1 cellular context compared by ENCODE assay signal in the genomic region with DNA sequence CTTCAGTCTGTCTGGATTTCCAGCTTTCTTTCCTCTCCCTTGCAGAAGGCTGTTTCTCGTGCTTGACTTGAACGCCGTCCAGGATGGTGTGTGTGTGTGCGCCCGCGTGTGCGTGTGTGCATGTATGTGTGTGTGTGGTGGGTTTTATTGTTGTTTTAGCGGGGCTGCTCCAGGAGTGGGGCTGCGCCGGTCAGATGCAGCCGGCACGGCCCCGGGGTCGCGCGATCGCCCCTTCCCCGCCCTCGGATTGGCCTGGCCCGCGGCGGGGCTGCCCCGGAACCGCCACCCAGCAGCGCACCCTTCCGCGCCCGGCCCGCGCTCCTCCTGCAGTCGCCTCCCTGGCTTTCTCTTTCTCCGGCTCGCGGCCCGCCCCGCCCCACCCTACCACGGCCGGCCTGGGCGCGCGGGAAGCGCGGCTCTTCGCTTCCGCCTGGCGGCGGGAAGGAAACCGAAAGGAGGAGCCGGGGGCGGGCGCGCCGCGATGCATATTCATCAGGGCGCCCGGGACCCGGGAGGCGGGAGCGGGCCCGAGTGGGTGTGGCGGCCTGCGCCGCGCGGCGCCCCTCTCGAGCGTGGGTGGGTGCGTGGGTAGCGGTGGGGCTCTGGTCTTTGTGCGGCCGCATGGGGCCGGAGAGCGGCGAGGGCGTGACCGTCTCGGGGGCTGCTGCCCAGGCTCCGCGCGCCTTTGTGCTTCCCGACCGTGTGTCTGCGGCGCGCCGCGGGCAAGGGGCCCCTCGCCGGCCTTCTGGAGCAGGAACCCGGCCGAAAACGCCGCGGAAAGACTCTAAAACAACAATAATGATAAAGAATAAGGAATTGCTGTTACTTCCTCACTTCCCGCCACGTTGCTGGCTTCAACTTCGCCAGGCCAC.
TF ChIP-seq lines count a peak whose summit lies in the region.

No MANE protein-coding gene starts in this region.

TF ChIP-seq in HEK293, 187 proteins besides CTCF, POLR2A, EP300 and RAD21 (continued from another document and continues in another):
- TF ChIP-seq, protein P1, sequence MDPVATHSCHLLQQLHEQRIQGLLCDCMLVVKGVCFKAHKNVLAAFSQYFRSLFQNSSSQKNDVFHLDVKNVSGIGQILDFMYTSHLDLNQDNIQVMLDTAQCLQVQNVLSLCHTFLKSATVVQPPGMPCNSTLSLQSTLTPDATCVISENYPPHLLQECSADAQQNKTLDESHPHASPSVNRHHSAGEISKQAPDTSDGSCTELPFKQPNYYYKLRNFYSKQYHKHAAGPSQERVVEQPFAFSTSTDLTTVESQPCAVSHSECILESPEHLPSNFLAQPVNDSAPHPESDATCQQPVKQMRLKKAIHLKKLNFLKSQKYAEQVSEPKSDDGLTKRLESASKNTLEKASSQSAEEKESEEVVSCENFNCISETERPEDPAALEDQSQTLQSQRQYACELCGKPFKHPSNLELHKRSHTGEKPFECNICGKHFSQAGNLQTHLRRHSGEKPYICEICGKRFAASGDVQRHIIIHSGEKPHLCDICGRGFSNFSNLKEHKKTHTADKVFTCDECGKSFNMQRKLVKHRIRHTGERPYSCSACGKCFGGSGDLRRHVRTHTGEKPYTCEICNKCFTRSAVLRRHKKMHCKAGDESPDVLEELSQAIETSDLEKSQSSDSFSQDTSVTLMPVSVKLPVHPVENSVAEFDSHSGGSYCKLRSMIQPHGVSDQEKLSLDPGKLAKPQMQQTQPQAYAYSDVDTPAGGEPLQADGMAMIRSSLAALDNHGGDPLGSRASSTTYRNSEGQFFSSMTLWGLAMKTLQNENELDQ (tag by site-specific recombination; IDR thresholded peaks at IDR 0.05; ENCODE audit: low read depth) = no peak
- no peak for TF ChIP-seq ZNF292 (tag by site-specific recombination; IDR thresholded peaks at IDR 0.05; ENCODE audit: borderline replicate concordance, low read depth)
- TF ChIP-seq, protein P2, sequence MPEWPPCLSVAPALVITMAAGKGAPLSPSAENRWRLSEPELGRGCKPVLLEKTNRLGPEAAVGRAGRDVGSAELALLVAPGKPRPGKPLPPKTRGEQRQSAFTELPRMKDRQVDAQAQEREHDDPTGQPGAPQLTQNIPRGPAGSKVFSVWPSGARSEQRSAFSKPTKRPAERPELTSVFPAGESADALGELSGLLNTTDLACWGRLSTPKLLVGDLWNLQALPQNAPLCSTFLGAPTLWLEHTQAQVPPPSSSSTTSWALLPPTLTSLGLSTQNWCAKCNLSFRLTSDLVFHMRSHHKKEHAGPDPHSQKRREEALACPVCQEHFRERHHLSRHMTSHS (tag by site-specific recombination; IDR thresholded peaks at IDR 0.05) = peak; percentile 64; the same call in 1 of the 2 replicates
- TF ChIP-seq, protein P3, sequence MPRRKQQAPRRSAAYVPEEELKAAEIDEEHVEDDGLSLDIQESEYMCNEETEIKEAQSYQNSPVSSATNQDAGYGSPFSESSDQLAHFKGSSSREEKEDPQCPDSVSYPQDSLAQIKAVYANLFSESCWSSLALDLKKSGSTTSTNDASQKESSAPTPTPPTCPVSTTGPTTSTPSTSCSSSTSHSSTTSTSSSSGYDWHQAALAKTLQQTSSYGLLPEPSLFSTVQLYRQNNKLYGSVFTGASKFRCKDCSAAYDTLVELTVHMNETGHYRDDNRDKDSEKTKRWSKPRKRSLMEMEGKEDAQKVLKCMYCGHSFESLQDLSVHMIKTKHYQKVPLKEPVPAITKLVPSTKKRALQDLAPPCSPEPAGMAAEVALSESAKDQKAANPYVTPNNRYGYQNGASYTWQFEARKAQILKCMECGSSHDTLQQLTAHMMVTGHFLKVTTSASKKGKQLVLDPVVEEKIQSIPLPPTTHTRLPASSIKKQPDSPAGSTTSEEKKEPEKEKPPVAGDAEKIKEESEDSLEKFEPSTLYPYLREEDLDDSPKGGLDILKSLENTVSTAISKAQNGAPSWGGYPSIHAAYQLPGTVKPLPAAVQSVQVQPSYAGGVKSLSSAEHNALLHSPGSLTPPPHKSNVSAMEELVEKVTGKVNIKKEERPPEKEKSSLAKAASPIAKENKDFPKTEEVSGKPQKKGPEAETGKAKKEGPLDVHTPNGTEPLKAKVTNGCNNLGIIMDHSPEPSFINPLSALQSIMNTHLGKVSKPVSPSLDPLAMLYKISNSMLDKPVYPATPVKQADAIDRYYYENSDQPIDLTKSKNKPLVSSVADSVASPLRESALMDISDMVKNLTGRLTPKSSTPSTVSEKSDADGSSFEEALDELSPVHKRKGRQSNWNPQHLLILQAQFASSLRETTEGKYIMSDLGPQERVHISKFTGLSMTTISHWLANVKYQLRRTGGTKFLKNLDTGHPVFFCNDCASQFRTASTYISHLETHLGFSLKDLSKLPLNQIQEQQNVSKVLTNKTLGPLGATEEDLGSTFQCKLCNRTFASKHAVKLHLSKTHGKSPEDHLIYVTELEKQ (tag by site-specific recombination; IDR thresholded peaks at IDR 0.05; ENCODE audit: borderline replicate concordance) = peak; percentile 48; the same call in 1 of the 2 replicates
- TF ChIP-seq, protein P4, sequence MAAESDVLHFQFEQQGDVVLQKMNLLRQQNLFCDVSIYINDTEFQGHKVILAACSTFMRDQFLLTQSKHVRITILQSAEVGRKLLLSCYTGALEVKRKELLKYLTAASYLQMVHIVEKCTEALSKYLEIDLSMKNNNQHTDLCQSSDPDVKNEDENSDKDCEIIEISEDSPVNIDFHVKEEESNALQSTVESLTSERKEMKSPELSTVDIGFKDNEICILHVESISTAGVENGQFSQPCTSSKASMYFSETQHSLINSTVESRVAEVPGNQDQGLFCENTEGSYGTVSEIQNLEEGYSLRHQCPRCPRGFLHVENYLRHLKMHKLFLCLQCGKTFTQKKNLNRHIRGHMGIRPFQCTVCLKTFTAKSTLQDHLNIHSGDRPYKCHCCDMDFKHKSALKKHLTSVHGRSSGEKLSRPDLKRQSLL (tag by site-specific recombination; IDR thresholded peaks at IDR 0.05) = no peak
- TF ChIP-seq ZNF223 (tag by site-specific recombination; IDR thresholded peaks at IDR 0.05) = 0 out of 2 replicates have a peak, but pooled peaks have one; percentile 43
- peak; percentile 96 for TF ChIP-seq FEZF1 (tag by site-specific recombination; IDR thresholded peaks at IDR 0.05)
- TF ChIP-seq, protein P5, sequence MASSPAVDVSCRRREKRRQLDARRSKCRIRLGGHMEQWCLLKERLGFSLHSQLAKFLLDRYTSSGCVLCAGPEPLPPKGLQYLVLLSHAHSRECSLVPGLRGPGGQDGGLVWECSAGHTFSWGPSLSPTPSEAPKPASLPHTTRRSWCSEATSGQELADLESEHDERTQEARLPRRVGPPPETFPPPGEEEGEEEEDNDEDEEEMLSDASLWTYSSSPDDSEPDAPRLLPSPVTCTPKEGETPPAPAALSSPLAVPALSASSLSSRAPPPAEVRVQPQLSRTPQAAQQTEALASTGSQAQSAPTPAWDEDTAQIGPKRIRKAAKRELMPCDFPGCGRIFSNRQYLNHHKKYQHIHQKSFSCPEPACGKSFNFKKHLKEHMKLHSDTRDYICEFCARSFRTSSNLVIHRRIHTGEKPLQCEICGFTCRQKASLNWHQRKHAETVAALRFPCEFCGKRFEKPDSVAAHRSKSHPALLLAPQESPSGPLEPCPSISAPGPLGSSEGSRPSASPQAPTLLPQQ (tag by site-specific recombination; IDR thresholded peaks at IDR 0.05) = peak; percentile 73
- peak; percentile 61; the same call in 1 of the 2 replicates for TF ChIP-seq ZNF2 (tag by site-specific recombination; IDR thresholded peaks at IDR 0.05)
- TF ChIP-seq HOXD13 (CRISPR knock-in tag; IDR thresholded peaks at IDR 0.05; ENCODE audit: borderline replicate concordance) = peak; percentile 95
- TF ChIP-seq ZFP69B (tag by site-specific recombination; IDR thresholded peaks at IDR 0.05) = no peak
- TF ChIP-seq KLF9 (tag by site-specific recombination; IDR thresholded peaks at IDR 0.05; ENCODE audit: low read depth) = peak; percentile 92
- TF ChIP-seq, protein P6, sequence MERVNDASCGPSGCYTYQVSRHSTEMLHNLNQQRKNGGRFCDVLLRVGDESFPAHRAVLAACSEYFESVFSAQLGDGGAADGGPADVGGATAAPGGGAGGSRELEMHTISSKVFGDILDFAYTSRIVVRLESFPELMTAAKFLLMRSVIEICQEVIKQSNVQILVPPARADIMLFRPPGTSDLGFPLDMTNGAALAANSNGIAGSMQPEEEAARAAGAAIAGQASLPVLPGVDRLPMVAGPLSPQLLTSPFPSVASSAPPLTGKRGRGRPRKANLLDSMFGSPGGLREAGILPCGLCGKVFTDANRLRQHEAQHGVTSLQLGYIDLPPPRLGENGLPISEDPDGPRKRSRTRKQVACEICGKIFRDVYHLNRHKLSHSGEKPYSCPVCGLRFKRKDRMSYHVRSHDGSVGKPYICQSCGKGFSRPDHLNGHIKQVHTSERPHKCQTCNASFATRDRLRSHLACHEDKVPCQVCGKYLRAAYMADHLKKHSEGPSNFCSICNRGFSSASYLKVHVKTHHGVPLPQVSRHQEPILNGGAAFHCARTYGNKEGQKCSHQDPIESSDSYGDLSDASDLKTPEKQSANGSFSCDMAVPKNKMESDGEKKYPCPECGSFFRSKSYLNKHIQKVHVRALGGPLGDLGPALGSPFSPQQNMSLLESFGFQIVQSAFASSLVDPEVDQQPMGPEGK (tag by site-specific recombination; IDR thresholded peaks at IDR 0.05) = peak; percentile 74
- no peak for TF ChIP-seq ZNF701 (tag by site-specific recombination; IDR thresholded peaks at IDR 0.05)
- peak; percentile 8; the same call in 1 of the 2 replicates for TF ChIP-seq YY1 (tag by site-specific recombination; IDR thresholded peaks at IDR 0.05)
- TF ChIP-seq, protein P7, sequence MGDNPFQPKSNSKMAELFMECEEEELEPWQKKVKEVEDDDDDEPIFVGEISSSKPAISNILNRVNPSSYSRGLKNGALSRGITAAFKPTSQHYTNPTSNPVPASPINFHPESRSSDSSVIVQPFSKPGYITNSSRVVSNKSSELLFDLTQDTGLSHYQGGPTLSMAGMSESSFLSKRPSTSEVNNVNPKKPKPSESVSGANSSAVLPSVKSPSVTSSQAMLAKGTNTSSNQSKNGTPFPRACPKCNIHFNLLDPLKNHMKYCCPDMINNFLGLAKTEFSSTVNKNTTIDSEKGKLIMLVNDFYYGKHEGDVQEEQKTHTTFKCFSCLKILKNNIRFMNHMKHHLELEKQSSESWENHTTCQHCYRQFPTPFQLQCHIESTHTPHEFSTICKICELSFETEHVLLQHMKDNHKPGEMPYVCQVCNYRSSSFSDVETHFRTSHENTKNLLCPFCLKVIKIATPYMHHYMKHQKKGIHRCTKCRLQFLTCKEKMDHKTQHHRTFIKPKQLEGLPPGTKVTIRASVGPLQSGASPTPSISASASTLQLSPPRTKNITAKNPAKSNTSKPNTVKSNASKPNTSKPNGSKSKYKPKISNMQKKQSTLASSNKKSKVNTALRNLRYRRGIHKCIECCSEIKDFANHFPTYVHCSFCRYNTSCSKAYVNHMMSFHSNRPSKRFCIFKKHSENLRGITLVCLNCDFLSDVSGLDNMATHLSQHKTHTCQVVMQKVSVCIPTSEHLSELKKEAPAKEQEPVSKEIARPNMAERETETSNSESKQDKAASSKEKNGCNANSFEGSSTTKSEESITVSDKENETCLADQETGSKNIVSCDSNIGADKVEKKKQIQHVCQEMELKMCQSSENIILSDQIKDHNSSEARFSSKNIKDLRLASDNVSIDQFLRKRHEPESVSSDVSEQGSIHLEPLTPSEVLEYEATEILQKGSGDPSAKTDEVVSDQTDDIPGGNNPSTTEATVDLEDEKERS (tag by site-specific recombination; IDR thresholded peaks at IDR 0.05) = no peak
- TF ChIP-seq ZNF335 (tag by site-specific recombination; conservative IDR thresholded peaks at IDR 0.05) = peak; percentile 90
- no peak for TF ChIP-seq ZNF302 (tag by site-specific recombination; IDR thresholded peaks at IDR 0.05; ENCODE audit: low read depth)
- TF ChIP-seq, protein P8, sequence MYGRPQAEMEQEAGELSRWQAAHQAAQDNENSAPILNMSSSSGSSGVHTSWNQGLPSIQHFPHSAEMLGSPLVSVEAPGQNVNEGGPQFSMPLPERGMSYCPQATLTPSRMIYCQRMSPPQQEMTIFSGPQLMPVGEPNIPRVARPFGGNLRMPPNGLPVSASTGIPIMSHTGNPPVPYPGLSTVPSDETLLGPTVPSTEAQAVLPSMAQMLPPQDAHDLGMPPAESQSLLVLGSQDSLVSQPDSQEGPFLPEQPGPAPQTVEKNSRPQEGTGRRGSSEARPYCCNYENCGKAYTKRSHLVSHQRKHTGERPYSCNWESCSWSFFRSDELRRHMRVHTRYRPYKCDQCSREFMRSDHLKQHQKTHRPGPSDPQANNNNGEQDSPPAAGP (tag by site-specific recombination; IDR thresholded peaks at IDR 0.05) = peak; percentile 49; the same call in 1 of the 2 replicates
- peak; percentile 85 for TF ChIP-seq GLIS2 (tag by site-specific recombination; IDR thresholded peaks at IDR 0.05)
- TF ChIP-seq, protein P9, sequence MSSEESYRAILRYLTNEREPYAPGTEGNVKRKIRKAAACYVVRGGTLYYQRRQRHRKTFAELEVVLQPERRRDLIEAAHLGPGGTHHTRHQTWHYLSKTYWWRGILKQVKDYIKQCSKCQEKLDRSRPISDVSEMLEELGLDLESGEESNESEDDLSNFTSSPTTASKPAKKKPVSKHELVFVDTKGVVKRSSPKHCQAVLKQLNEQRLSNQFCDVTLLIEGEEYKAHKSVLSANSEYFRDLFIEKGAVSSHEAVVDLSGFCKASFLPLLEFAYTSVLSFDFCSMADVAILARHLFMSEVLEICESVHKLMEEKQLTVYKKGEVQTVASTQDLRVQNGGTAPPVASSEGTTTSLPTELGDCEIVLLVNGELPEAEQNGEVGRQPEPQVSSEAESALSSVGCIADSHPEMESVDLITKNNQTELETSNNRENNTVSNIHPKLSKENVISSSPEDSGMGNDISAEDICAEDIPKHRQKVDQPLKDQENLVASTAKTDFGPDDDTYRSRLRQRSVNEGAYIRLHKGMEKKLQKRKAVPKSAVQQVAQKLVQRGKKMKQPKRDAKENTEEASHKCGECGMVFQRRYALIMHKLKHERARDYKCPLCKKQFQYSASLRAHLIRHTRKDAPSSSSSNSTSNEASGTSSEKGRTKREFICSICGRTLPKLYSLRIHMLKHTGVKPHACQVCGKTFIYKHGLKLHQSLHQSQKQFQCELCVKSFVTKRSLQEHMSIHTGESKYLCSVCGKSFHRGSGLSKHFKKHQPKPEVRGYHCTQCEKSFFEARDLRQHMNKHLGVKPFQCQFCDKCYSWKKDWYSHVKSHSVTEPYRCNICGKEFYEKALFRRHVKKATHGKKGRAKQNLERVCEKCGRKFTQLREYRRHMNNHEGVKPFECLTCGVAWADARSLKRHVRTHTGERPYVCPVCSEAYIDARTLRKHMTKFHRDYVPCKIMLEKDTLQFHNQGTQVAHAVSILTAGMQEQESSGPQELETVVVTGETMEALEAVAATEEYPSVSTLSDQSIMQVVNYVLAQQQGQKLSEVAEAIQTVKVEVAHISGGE (tag by site-specific recombination; conservative IDR thresholded peaks at IDR 0.05; ENCODE audit: low read depth) = peak; percentile 46
- TF ChIP-seq KLF10 (tag by site-specific recombination; IDR thresholded peaks at IDR 0.05) = peak; percentile 91; the same call in 1 of the 2 replicates
- TF ChIP-seq HOXA7 (CRISPR knock-in tag; IDR thresholded peaks at IDR 0.05; ENCODE audit: borderline replicate concordance) = no peak
- peak; percentile 79; the same call in 1 of the 2 replicates for TF ChIP-seq ZBTB7A (tag by site-specific recombination; IDR thresholded peaks at IDR 0.05; ENCODE audit: low read depth)
- no peak for TF ChIP-seq ZNF585B (tag by site-specific recombination; IDR thresholded peaks at IDR 0.05)
- no peak for TF ChIP-seq ZNF133 (tag by site-specific recombination; IDR thresholded peaks at IDR 0.05)
